Comparison of ENCODE assay signal across 8 cellular contexts in genomic region chr7:65239707-65240352, GRCh38.
DNase-seq lines count a peak whose midpoint lies in the region; ATAC-seq and TF ChIP-seq lines count a peak whose summit lies in the region.

No MANE protein-coding gene starts in this region.

- H3K4me3 Mint-ChIP-seq in MCF 10A (ENCODE audit: unreplicated experiment) = peak overlapping the region; percentile 58

- H3K27me3 Mint-ChIP-seq in MCF 10A (ENCODE audit: insufficient read depth, unreplicated experiment) = peaks cover 15% of the 10 kb centered on the region

- intact Hi-C loops in MCF 10A (cut with micrococcal nuclease) = no loop called here
- intact Hi-C loops in left lung (cut with DNase I) = no loop called here
- intact Hi-C loops in tibial artery (cut with DNase I; ENCODE audit: low total_unique reads) = no loop called here

- H3K4me1 ChIP-seq in left lung (no peaks in the 10 kb centered on the region), tibial artery (peaks cover 0 to 11% (median 8%) of the 10 kb centered on the region in 4 donors)

- BruUV-seq in MCF 10A (replicated peaks; lab: Mats Ljungman, UMichigan) = no TSS peak

- H3K9me3 ChIP-seq in left lung (peaks cover 0 to 1% of the 10 kb centered on the region in 2 donors), tibial artery (no peaks in the 10 kb centered on the region)

- peak; percentile 97 for ATAC-seq in left lung
- no peak for ATAC-seq in GM21390 (IDR thresholded peaks at IDR 0.05; ENCODE audit: unreplicated experiment)
- ATAC-seq in GM21367 (IDR thresholded peaks at IDR 0.05; ENCODE audit: unreplicated experiment) = no peak

- CTCF ChIA-PET in MCF 10A (lab: Yijun Ruan, JAX) = interaction anchor here (0.7 to 1.8 kb wide), 2 partner anchors 68 to 139 kb away, joined by 3 to 4 read pairs; no protein-coding TSS in a partner anchor

- POLR2A ChIA-PET in MCF 10A (lab: Yijun Ruan, JAX) = no interaction called here

- H3K36me3 ChIP-seq in left lung (no peaks in the 10 kb centered on the region), tibial artery (no peaks in the 10 kb centered on the region)

- peaks cover 0 to 66% of the 10 kb centered on the region in 2 donors for H3K27me3 ChIP-seq in left lung
- peaks cover 0 to 34% of the 10 kb centered on the region in 2 donors for H3K27me3 ChIP-seq in tibial artery

- in situ Hi-C loops in Caki2 (cut with HindIII; ENCODE audit: low pct_unique_long_range_greater_than_20kb, low sequenced_read_pairs) = no loop called here

- H3K4me3 ChIP-seq in NB4 (ENCODE audit: low read depth, low read length) (peak overlapping the region; percentile 32), left lung (peak overlapping the region; percentile 40 to 43), tibial artery (peak overlapping the region; percentile 37 to 53)

- no peaks in the 10 kb centered on the region for H3K36me3 Mint-ChIP-seq in MCF 10A (ENCODE audit: insufficient read depth, unreplicated experiment)

- H3K27ac ChIP-seq in left lung = no peak overlapping the region
- H3K27ac ChIP-seq in tibial artery = no peak overlapping the region

- no peaks in the 10 kb centered on the region for H3K4me1 Mint-ChIP-seq in MCF 10A (ENCODE audit: insufficient read depth, unreplicated experiment)

- H3K27ac Mint-ChIP-seq in MCF 10A (ENCODE audit: low read depth, unreplicated experiment) = no peak overlapping the region

- TF ChIP-seq CTCF in NB4 (IDR thresholded peaks at IDR 0.05; ENCODE audit: low read depth, low read length) (no peak), MCF 10A (IDR thresholded peaks at IDR 0.05; ENCODE audit: unreplicated experiment) (no peak), left lung (IDR thresholded peaks at IDR 0.05) (no peak), tibial artery (IDR thresholded peaks at IDR 0.05) (no peak)

- no peak for TF ChIP-seq POLR2A in NB4 (IDR thresholded peaks at IDR 0.05; ENCODE audit: extremely low read depth, insufficient read length)

- H3K9me3 Mint-ChIP-seq in MCF 10A (ENCODE audit: unreplicated experiment) = no peaks in the 10 kb centered on the region

- DNase-seq in Caki2 (ENCODE audit: low read depth) (peak; percentile 79), NB4 (ENCODE audit: low read depth) (peak; percentile 44), MCF 10A (ENCODE audit: unreplicated experiment) (no peak), left lung (peak; percentile 43 to 85), tibial artery (no peak), NCI-H187 (lab: John Stamatoyannopoulos, UW) (no peak)

Comparison
In these comparisons a context has a peak if more than half of its experiments do, and no peak if none do; other contexts are left out.
1. DNase-seq: peak in Caki2 (single experiment), NB4 (single experiment) and left lung (2 of 2); none in MCF 10A (single experiment), tibial artery (0 of 2) and NCI-H187 (0 of 2).
2. Peak in every context shown above with its lines, with median percentiles within 50 percentile points of each other: H3K4me3 ChIP-seq.